Comparison of ENCODE assay signal across 27 cellular contexts in the genomic region with DNA sequence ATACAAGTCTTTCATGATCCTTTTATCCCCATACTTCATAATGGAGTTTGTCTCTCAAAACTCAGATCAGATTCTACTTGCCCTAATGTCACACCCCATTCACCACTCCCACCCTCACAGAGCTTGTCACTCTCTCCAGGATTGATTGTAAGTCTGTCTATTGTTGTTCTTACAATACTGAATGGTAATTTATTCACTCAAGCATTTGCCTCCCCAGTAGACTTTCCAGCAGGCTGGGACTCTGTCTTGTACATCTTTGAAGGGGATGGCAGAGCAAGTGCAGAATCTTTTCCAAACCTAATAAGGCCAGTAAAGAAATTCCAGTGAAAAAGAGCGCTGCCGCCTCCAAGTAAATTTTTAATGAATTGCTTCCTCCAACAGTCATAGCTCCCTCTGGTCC.
"Had no signal": no experiment of that assay in that cellular context is flagged by ENCODE, and none has a peak within 500 bp of the region (broad histone marks: within the 10 kb centered on the region; RNA-seq: fewer than 3 reads in every experiment).

No MANE protein-coding gene starts in this region.

- H3K36me3 Mint-ChIP-seq: activated CD4-positive, alpha-beta memory T cell treated with anti-CD3 and anti-CD28 coated beads for 36 hours; activated naive CD8-positive, alpha-beta T cell had no signal

- H3K4me3 Mint-ChIP-seq: activated CD4-positive, alpha-beta memory T cell treated with anti-CD3 and anti-CD28 coated beads for 36 hours; activated CD4-positive, alpha-beta T cell treated with anti-CD3 and anti-CD28 coated beads, Interleukin-2, amount 10 ng/mL, durations not matched to agents 7 days and 5 days; activated naive CD8-positive, alpha-beta T cell; activated T-cell treated with anti-CD3 and anti-CD28 coated beads, Interleukin-2, amount 50 U/mL, for 4 hours had no signal

- DNase-seq: activated CD4-positive, alpha-beta memory T cell treated with anti-CD3 and anti-CD28 coated beads for 36 hours; activated CD4-positive, alpha-beta T cell treated with anti-CD3 and anti-CD28 coated beads, Interleukin-2, amount 10 ng/mL, durations not matched to agents 7 days and 5 days; activated CD4-positive, CD25-positive, alpha-beta regulatory T cell; activated CD8-positive, alpha-beta memory T cell treated with anti-CD3 and anti-CD28 coated beads for 24 hours; activated effector memory CD4-positive, alpha-beta T cell treated with anti-CD3 and anti-CD28 coated beads, Interleukin-2, amount 50 U/mL, for 16 hours; activated naive CD4-positive, alpha-beta T cell treated with Interleukin-2 at 50 U/mL for 16 hours; activated T-cell treated with anti-CD3 and anti-CD28 coated beads, Interleukin-2, amount 50 U/mL, for 4 hours; amygdala; brain microvascular endothelial cell; MM.1S; NCI-H1105 treated with DMSO at 0.1 percent for 48 hours; NCI-H1436 treated with DMSO at 0.1 percent for 48 hours; NCI-H187; NCI-H2081 treated with DMSO at 0.1 percent for 48 hours; NCI-H2171 treated with DMSO at 0.1 percent for 48 hours; NCI-H226; NCI-H526; NK-92 treated with Interleukin-12 subunit alpha and Interleukin-12 subunit beta, amount 100 ng/mL, for 24 hours; OCI-M1; RPMI8226; T-helper 1 cell had no signal

- H3K9me3 Mint-ChIP-seq: activated CD4-positive, alpha-beta memory T cell treated with anti-CD3 and anti-CD28 coated beads for 36 hours; activated CD4-positive, alpha-beta T cell treated with anti-CD3 and anti-CD28 coated beads, Interleukin-2, amount 10 ng/mL, durations not matched to agents 7 days and 5 days; activated T-cell treated with anti-CD3 and anti-CD28 coated beads, Interleukin-2, amount 50 U/mL, for 4 hours had no signal

- H3K4me1 Mint-ChIP-seq: activated CD4-positive, alpha-beta T cell treated with anti-CD3 and anti-CD28 coated beads, Interleukin-2, amount 10 ng/mL, durations not matched to agents 7 days and 5 days had no signal

- H3K27me3 ChIP-seq: brain microvascular endothelial cell, cardiac muscle cell had no signal

- FAIRE-seq: astrocyte had no signal

- H3K4me3 ChIP-seq: cardiac muscle cell, SK-N-MC had no signal

- ATAC-seq: activated T-cell treated with anti-CD3 and anti-CD28 coated beads, Interleukin-2, amount 50 U/mL, for 4 hours; Panc1; Right ventricle myocardium inferior had no signal

- H3K27ac Mint-ChIP-seq: activated CD4-positive, alpha-beta memory T cell treated with anti-CD3 and anti-CD28 coated beads for 36 hours; activated CD4-positive, alpha-beta T cell treated with anti-CD3 and anti-CD28 coated beads, Interleukin-2, amount 10 ng/mL, durations not matched to agents 7 days and 5 days; activated naive CD8-positive, alpha-beta T cell had no signal

- H3K36me3 ChIP-seq: brain microvascular endothelial cell, cardiac muscle cell had no signal
